In the genomic region with DNA sequence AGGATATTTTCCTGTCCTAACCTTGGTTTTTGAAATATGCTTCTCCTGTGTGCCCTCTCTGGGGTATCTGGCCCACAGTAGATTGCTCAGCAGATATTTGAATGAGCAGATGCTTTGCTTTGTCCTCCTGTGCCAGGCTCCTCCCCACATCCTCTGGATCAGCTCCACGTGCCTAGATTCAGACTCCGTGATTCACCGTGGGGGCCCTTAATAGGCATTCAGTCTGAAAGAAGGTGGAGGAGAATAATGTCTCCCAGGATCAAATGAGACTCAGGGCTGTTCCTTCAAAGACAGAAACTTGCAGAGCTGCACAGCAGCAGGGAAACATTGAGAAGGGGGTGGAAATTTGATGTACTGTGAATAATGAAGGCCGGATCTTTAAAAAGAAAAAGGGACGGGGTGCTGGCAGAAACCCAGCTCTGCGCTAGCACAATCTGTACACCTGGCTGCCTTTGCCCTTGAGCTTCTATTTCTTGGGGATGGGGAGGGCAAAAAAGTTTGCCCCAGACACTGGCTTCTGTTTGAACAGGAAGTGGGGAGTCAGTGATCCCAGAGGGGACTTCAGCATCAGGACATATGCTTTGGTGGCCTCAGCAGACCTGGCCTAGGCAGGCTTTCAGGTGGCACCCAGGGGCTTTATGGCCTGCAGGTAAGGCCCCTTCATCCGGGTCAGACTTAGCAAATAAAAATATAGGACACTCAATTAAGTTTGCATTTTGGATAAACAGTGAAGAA, we compare ENCODE assay signal across 10 cellular contexts. TPM values are rescaled to one million over a fixed set of nuclear protein-coding genes. Genes with fewer than 3 reads are reported as not detected.
DNase-seq lines count a peak whose midpoint lies in the region; ATAC-seq and TF ChIP-seq lines count a peak whose summit lies in the region.
"Had no signal": no experiment of that assay in that cellular context is flagged by ENCODE, and none has a peak within 500 bp of the region (broad histone marks: within the 10 kb centered on the region; RNA-seq: fewer than 3 reads in every experiment).

No MANE protein-coding gene starts in this region.

- peaks cover 23% of the 10 kb centered on the region for H3K4me1 Mint-ChIP-seq in endodermal cell

- WGBS in endodermal cell (ENCODE audit: insufficient coverage in 1 of 2, insufficient read length in 1 of 2), 2 experiments, result 80 to 90% methylated on average over 5 to 7 of the region's 7 CpGs
- 30 to 32% (median 32%) methylated on average over 7 of the region's 7 CpGs for WGBS in ovary, 3 donors

- TF ChIP-seq CTCF in endodermal cell (conservative IDR thresholded peaks at IDR 0.05), result no peak
- TF ChIP-seq CTCF in ovary (IDR thresholded peaks at IDR 0.05), result no peak

- intact Hi-C loops in ovary (cut with DNase I), result no loop called here

- no peak overlapping the region for H3K27ac Mint-ChIP-seq in endodermal cell

- no peak overlapping the region for H3K9ac ChIP-seq in endodermal cell (ENCODE audit: extremely low read depth, low read length, poor library complexity, severe bottlenecking)

- peaks cover 12% of the 10 kb centered on the region for H3K36me3 Mint-ChIP-seq in endodermal cell (ENCODE audit: low read depth)

- H3K9me3 ChIP-seq in endodermal cell (ENCODE audit: control insufficient read depth, low read length), result no peaks in the 10 kb centered on the region
- no peaks in the 10 kb centered on the region for H3K9me3 ChIP-seq in ovary

- H3K4me3 Mint-ChIP-seq in endodermal cell, result no peak overlapping the region
- H3K4me3 Mint-ChIP-seq: central memory CD8-positive, alpha-beta T cell had no signal

- DNase-seq in EL, result peak; percentile 87
- DNase-seq in NCI-H69 (lab: John Stamatoyannopoulos, UW), result peak; percentile 77
- no peak for DNase-seq in endodermal cell
- peak in 3 of 5 donors; percentile 45 to 51 (median 47) for DNase-seq in ovary
- no peak for DNase-seq in CD1c-positive myeloid dendritic cell (ENCODE audit: extremely low spot score)
- no peak for DNase-seq in NCI-H1048 (lab: John Stamatoyannopoulos, UW)
- no peak for DNase-seq in stimulated activated CD4-positive, alpha-beta T cell treated with anti-CD3 and anti-CD28 coated beads, Interleukin-1b, Interleukin-23, amount 100 ng/mL, for 48 hours

- H3K36me3 ChIP-seq in endodermal cell (ENCODE audit: control insufficient read depth, insufficient read depth, low read length) (peaks cover 14% of the 10 kb centered on the region), ovary (no peaks in the 10 kb centered on the region)

- no peaks in the 10 kb centered on the region for H3K27me3 Mint-ChIP-seq in endodermal cell (ENCODE audit: insufficient read depth)
- H3K27me3 Mint-ChIP-seq: central memory CD8-positive, alpha-beta T cell had no signal

- H3K4me1 ChIP-seq in endodermal cell (ENCODE audit: control insufficient read depth, insufficient read depth, low read length), result peaks cover 6% of the 10 kb centered on the region
- H3K4me1 ChIP-seq in ovary (ENCODE audit: insufficient read depth), result peaks cover 17% of the 10 kb centered on the region

- TF ChIP-seq EP300 in ovary (IDR thresholded peaks at IDR 0.05), result no peak

- H3K9me3 Mint-ChIP-seq in endodermal cell, result no peaks in the 10 kb centered on the region
- H3K9me3 Mint-ChIP-seq: central memory CD8-positive, alpha-beta T cell had no signal

- H3K27ac ChIP-seq in endodermal cell (ENCODE audit: low read depth, low read length), result peak overlapping the region; percentile 42
- peak overlapping the region; percentile 44 to 51 for H3K27ac ChIP-seq in ovary

- H3K4me3 ChIP-seq in endodermal cell (ENCODE audit: low read length) (no peak overlapping the region), ovary (no peak overlapping the region)

- no peak for TF ChIP-seq POLR2A in ovary (IDR thresholded peaks at IDR 0.05)

- H3K27me3 ChIP-seq in endodermal cell (ENCODE audit: control insufficient read depth, insufficient read depth, low read length, poor library complexity, severe bottlenecking), result no peaks in the 10 kb centered on the region
- no peaks in the 10 kb centered on the region for H3K27me3 ChIP-seq in ovary

- no peak for ATAC-seq in GM18861 (IDR thresholded peaks at IDR 0.05; ENCODE audit: unreplicated experiment)
- ATAC-seq: Right ventricle myocardium inferior had no signal

RNA-seq across cellular contexts. Expression of a gene that starts 15.9 kb away (rescaled TPM):
- not detected for total RNA-seq in endodermal cell
- not detected for polyA plus RNA-seq in endodermal cell (2013, experiment 1 of 2)
- polyA plus RNA-seq in endodermal cell (2013, experiment 2 of 2), result not detected
- under 1 TPM in 1 of 7 donors, not detected in 6; 0.37 TPM for total RNA-seq in ovary
- under 1 TPM in 1 of 2 donors, not detected in 1; 0.04 TPM for polyA plus RNA-seq in ovary
- total RNA-seq: Right ventricle myocardium inferior had no signal

Comparison
In these comparisons a context has a peak if more than half of its experiments do, and no peak if none do; other contexts are left out.
1. DNase-seq: peak in EL (single experiment), NCI-H69 (single experiment) and ovary (3 of 5); none in endodermal cell (single experiment), CD1c-positive myeloid dendritic cell (single experiment), NCI-H1048 (single experiment) and stimulated activated CD4-positive, alpha-beta T cell treated with anti-CD3 and anti-CD28 coated beads, Interleukin-1b, Interleukin-23, amount 100 ng/mL, for 48 hours (single experiment).